In the genomic region with DNA sequence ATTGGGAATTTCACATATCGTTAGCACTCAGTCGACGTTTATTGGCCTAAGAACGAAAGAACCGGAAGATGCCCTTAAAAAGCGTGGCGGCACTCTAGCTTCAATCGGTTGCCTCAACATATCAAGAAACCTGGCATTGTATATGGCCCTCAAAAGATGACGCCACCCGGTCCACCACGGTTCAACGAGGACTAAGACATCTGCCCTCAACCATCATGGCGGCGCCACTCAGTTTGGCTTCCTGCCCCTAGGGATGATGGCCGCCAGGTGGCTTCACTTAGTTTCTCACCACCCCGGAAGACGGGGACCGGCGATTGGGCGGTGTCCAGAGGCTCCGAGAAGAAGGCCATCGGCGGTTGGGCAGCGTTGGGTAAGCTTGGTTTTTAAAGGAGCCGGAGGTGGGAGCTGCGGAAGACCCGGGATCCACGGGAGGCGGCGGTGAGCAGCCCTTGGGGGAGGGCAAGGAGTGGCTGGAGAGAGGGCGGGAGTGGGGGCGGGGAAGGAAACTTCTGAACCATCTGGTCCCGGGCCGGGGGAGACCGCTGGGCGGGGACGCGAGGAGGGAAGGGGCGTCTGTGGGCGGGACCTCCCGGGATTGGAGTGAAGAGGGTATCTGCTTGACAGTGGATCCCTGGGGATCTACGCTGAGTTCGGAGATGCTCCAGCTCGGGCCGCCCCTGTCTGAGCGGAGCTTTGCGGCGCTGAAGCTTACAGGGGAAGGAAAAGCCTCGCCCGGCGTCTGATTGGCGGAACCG, we compare ENCODE assay signal across 1 cellular context.
TF ChIP-seq lines count a peak whose summit lies in the region.

PRR14 (plus strand) TSS at position 592 of the 755 bp plus-strand sequence. CDS start 686 bp downstream, outside the sequence.

TF ChIP-seq in HepG2, 621 proteins besides CTCF, POLR2A, EP300 and RAD21 (continued from another document and continues in another):
- TF ChIP-seq, protein P1, sequence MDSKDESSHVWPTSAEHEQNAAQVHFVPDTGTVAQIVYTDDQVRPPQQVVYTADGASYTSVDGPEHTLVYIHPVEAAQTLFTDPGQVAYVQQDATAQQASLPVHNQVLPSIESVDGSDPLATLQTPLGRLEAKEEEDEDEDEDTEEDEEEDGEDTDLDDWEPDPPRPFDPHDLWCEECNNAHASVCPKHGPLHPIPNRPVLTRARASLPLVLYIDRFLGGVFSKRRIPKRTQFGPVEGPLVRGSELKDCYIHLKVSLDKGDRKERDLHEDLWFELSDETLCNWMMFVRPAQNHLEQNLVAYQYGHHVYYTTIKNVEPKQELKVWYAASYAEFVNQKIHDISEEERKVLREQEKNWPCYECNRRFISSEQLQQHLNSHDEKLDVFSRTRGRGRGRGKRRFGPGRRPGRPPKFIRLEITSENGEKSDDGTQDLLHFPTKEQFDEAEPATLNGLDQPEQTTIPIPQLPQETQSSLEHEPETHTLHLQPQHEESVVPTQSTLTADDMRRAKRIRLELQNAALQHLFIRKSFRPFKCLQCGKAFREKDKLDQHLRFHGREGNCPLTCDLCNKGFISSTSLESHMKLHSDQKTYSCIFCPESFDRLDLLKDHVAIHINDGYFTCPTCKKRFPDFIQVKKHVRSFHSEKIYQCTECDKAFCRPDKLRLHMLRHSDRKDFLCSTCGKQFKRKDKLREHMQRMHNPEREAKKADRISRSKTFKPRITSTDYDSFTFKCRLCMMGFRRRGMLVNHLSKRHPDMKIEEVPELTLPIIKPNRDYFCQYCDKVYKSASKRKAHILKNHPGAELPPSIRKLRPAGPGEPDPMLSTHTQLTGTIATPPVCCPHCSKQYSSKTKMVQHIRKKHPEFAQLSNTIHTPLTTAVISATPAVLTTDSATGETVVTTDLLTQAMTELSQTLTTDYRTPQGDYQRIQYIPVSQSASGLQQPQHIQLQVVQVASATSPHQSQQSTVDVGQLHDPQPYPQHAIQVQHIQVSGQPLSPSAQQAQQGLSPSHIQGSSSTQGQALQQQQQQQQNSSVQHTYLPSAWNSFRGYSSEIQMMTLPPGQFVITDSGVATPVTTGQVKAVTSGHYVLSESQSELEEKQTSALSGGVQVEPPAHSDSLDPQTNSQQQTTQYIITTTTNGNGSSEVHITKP (CRISPR knock-in tag; IDR thresholded peaks at IDR 0.05; ENCODE audit: low read depth): no peak
- TF ChIP-seq ZNF644 (CRISPR knock-in tag; IDR thresholded peaks at IDR 0.05; ENCODE audit: low read depth): peak; percentile 82
- TF ChIP-seq NFAT5 (CRISPR knock-in tag; IDR thresholded peaks at IDR 0.05): no peak
- TF ChIP-seq FOXC1 (CRISPR knock-in tag; IDR thresholded peaks at IDR 0.05; ENCODE audit: borderline replicate concordance): peak; percentile 63
- TF ChIP-seq ZMAT3 (CRISPR knock-in tag; conservative IDR thresholded peaks at IDR 0.05): peak; percentile 86; the same call in 1 of the 2 replicates
- TF ChIP-seq TCF7 (IDR thresholded peaks at IDR 0.05; ENCODE audit: low read depth): no peak
- peak; percentile 96 for TF ChIP-seq ELF1 (CRISPR knock-in tag; IDR thresholded peaks at IDR 0.05)
- TF ChIP-seq CHD2 (IDR thresholded peaks at IDR 0.05; ENCODE audit: low read depth, low read length): peak; percentile 69
- TF ChIP-seq PRPF4 (IDR thresholded peaks at IDR 0.05; ENCODE audit: low read depth, low read length, poor library complexity, severe bottlenecking): no peak
- TF ChIP-seq, protein P2, sequence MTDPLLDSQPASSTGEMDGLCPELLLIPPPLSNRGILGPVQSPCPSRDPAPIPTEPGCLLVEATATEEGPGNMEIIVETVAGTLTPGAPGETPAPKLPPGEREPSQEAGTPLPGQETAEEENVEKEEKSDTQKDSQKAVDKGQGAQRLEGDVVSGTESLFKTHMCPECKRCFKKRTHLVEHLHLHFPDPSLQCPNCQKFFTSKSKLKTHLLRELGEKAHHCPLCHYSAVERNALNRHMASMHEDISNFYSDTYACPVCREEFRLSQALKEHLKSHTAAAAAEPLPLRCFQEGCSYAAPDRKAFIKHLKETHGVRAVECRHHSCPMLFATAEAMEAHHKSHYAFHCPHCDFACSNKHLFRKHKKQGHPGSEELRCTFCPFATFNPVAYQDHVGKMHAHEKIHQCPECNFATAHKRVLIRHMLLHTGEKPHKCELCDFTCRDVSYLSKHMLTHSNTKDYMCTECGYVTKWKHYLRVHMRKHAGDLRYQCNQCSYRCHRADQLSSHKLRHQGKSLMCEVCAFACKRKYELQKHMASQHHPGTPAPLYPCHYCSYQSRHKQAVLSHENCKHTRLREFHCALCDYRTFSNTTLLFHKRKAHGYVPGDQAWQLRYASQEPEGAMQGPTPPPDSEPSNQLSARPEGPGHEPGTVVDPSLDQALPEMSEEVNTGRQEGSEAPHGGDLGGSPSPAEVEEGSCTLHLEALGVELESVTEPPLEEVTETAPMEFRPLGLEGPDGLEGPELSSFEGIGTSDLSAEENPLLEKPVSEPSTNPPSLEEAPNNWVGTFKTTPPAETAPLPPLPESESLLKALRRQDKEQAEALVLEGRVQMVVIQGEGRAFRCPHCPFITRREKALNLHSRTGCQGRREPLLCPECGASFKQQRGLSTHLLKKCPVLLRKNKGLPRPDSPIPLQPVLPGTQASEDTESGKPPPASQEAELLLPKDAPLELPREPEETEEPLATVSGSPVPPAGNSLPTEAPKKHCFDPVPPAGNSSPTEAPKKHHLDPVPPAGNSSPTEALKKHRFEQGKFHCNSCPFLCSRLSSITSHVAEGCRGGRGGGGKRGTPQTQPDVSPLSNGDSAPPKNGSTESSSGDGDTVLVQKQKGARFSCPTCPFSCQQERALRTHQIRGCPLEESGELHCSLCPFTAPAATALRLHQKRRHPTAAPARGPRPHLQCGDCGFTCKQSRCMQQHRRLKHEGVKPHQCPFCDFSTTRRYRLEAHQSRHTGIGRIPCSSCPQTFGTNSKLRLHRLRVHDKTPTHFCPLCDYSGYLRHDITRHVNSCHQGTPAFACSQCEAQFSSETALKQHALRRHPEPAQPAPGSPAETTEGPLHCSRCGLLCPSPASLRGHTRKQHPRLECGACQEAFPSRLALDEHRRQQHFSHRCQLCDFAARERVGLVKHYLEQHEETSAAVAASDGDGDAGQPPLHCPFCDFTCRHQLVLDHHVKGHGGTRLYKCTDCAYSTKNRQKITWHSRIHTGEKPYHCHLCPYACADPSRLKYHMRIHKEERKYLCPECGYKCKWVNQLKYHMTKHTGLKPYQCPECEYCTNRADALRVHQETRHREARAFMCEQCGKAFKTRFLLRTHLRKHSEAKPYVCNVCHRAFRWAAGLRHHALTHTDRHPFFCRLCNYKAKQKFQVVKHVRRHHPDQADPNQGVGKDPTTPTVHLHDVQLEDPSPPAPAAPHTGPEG (CRISPR knock-in tag; IDR thresholded peaks at IDR 0.05): no peak
- TF ChIP-seq RFXANK (CRISPR knock-in tag; IDR thresholded peaks at IDR 0.05): peak; percentile 39; the same call in 1 of the 2 replicates
- peak; percentile 63 for TF ChIP-seq AGO1 (IDR thresholded peaks at IDR 0.05; ENCODE audit: low read depth, low read length, poor library complexity, severe bottlenecking)
- 0 out of 2 replicates have a peak, but pooled peaks have one; percentile 56 for TF ChIP-seq ZNF780A (CRISPR knock-in tag; IDR thresholded peaks at IDR 0.05)
- TF ChIP-seq HNF4A (CRISPR knock-in tag; IDR thresholded peaks at IDR 0.05): no peak
- 0 out of 2 replicates have a peak, but pooled peaks have one; percentile 18 for TF ChIP-seq ARNT2 (CRISPR knock-in tag; IDR thresholded peaks at IDR 0.05; ENCODE audit: low read depth)
- TF ChIP-seq NFYB (CRISPR knock-in tag; IDR thresholded peaks at IDR 0.05): peak; percentile 98
- TF ChIP-seq KLF9 (CRISPR knock-in tag; IDR thresholded peaks at IDR 0.05; ENCODE audit: low read depth): 0 out of 2 replicates have a peak, but pooled peaks have one; percentile 12
- TF ChIP-seq NFE2L1 (CRISPR knock-in tag; IDR thresholded peaks at IDR 0.05; ENCODE audit: borderline replicate concordance): no peak
- TF ChIP-seq FLYWCH1 (CRISPR knock-in tag; IDR thresholded peaks at IDR 0.05): no peak
- TF ChIP-seq ZNF264 (CRISPR knock-in tag; IDR thresholded peaks at IDR 0.05): peak; percentile 13; the same call in 1 of the 2 replicates
- TF ChIP-seq SAFB2 (CRISPR knock-in tag; IDR thresholded peaks at IDR 0.05; ENCODE audit: borderline replicate concordance, low read depth): peak; percentile 52; the same call in 1 of the 2 replicates
- TF ChIP-seq AFF4 (CRISPR knock-in tag; IDR thresholded peaks at IDR 0.05): no peak
- no peak for TF ChIP-seq MATR3 (CRISPR knock-in tag; IDR thresholded peaks at IDR 0.05)
- TF ChIP-seq SETDB1 (CRISPR knock-in tag; IDR thresholded peaks at IDR 0.05; ENCODE audit: borderline replicate concordance): no peak
- TF ChIP-seq, protein P3, sequence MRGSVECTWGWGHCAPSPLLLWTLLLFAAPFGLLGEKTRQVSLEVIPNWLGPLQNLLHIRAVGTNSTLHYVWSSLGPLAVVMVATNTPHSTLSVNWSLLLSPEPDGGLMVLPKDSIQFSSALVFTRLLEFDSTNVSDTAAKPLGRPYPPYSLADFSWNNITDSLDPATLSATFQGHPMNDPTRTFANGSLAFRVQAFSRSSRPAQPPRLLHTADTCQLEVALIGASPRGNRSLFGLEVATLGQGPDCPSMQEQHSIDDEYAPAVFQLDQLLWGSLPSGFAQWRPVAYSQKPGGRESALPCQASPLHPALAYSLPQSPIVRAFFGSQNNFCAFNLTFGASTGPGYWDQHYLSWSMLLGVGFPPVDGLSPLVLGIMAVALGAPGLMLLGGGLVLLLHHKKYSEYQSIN (CRISPR knock-in tag; IDR thresholded peaks at IDR 0.05; ENCODE audit: borderline replicate concordance): no peak
- TF ChIP-seq KAT7 (CRISPR knock-in tag; IDR thresholded peaks at IDR 0.05; ENCODE audit: borderline replicate concordance): no peak
